ENCODE assay signal across 20 cellular contexts in the genomic region with DNA sequence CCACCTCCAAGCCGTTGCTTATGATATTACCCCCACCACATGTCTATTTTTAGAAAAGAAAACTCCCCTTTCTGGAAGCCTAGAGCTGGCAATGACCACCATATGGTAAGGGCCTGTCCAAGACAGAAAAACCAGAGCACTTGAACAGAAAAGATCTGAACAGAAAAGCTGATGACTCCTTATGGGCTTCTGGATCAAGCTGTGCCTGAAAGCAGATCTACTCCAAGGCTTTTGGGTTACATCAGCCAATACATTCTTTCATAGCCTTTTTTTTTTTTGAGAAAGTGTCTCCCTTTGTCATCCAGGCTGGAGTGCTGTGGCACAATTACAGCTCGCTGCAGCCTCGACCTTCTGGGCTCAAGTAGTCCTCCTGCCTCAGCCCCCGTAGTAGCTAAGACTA. TPM values are rescaled to one million over a fixed set of nuclear protein-coding genes. Genes with fewer than 3 reads are reported as not detected.
"Had no signal": no experiment of that assay in that cellular context is flagged by ENCODE, and none has a peak within 500 bp of the region (broad histone marks: within the 10 kb centered on the region; RNA-seq: fewer than 3 reads in every experiment).

No MANE protein-coding gene starts in this region.

- H3K4me1 Mint-ChIP-seq: endodermal cell, naive B cell, nephron had no signal

- H3K27ac Mint-ChIP-seq: endodermal cell; nephron; progenitor cell of endocrine pancreas; stimulated activated effector memory CD8-positive, alpha-beta T cell treated with anti-CD3 and anti-CD28 coated beads, Interleukin-12 subunit alpha, Interleukin-12 subunit beta, amount 100 ng/mL, for 72 hours had no signal

- H3K4me3 Mint-ChIP-seq: endodermal cell; naive B cell; nephron; stimulated activated effector memory CD8-positive, alpha-beta T cell treated with anti-CD3 and anti-CD28 coated beads, Interleukin-12 subunit alpha, Interleukin-12 subunit beta, amount 100 ng/mL, for 72 hours had no signal

- H3K9me3 ChIP-seq: pancreas, upper lobe of right lung, vagina had no signal

- H3K27me3 Mint-ChIP-seq: naive B cell had no signal

- H3K27me3 ChIP-seq: heart left ventricle, pancreas, tibial artery, upper lobe of right lung, vagina had no signal

- ATAC-seq: heart left ventricle; pancreas; right cardiac atrium; stimulated activated effector memory CD8-positive, alpha-beta T cell treated with anti-CD3 and anti-CD28 coated beads, Interleukin-12 subunit alpha, Interleukin-12 subunit beta, amount 100 ng/mL, for 72 hours; stimulated activated naive CD8-positive, alpha-beta T cell treated with anti-CD3 and anti-CD28 coated beads, Interleukin-15, Interleukin-2, amounts not matched to agents 100 U/mL and 50 U/mL, for 24 hours; upper lobe of right lung had no signal

- H3K4me1 ChIP-seq: heart left ventricle, pancreas, tibial artery, upper lobe of right lung, vagina had no signal

- DNase-seq: effector CD4-positive, alpha-beta T cell; erythroblast; heart left ventricle; hippocampal formation; kidney glomerular epithelial cell; mesendoderm; naive B cell; occipital lobe; pancreas; right cardiac atrium; stimulated activated CD4-positive, alpha-beta T cell treated with anti-CD3 and anti-CD28 coated beads, Interleukin-4, amount 100 ng/mL, for 1 hour; stimulated activated CD8-positive, alpha-beta memory T cell treated with anti-CD3 and anti-CD28 coated beads, Interleukin-4, amount 100 ng/mL, for 48 hours; stimulated activated naive CD8-positive, alpha-beta T cell treated with anti-CD3 and anti-CD28 coated beads, Interleukin-15, Interleukin-2, amounts not matched to agents 100 U/mL and 50 U/mL, for 24 hours; tibial artery; upper lobe of right lung had no signal

- H3K27ac ChIP-seq: heart left ventricle, pancreas, tibial artery, upper lobe of right lung, vagina had no signal

- H3K4me3 ChIP-seq: heart left ventricle, pancreas, tibial artery, upper lobe of right lung, vagina had no signal

RNA-seq across cellular contexts. Expression of a gene that starts 16.8 kb away (rescaled TPM):
- total RNA-seq: endodermal cell, progenitor cell of endocrine pancreas had no signal

RNA-seq across cellular contexts. Expression of a gene that starts 54.8 kb away (rescaled TPM):
- total RNA-seq: endodermal cell had no signal
